Comparison of ENCODE assay signal across 21 cellular contexts in the genomic region with DNA sequence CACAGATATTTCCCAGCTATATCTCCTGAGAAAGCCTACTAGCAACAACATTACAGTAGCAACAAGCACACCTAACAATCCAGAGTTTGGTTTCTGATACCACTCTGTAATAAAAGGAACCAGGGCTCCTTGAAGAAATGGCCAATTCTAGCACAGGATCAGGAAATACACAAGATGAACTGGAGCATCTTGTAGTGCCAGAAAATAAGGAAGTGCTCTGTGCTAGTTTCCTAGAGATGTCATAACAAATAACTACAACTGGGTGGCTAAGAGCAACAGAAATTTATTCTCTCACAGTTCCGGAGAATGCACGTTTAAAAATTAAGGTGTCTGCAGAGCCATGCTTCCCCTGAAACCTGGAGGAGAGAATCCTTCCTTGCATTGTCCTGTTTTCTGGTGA.
"Had no signal": no experiment of that assay in that cellular context is flagged by ENCODE, and none has a peak within 500 bp of the region (broad histone marks: within the 10 kb centered on the region; RNA-seq: fewer than 3 reads in every experiment).

No MANE protein-coding gene starts in this region.

- FAIRE-seq: islet of Langerhans, kidney had no signal

- H3K4me3 Mint-ChIP-seq: immature natural killer cell; mesothelial cell of epicardium; naive B cell; natural killer cell; stimulated activated memory B cell treated with anti-CD40 and anti-IgM and Interleukin-4, amounts not matched to agents 10 μg/mL and 1 μg/mL and 100 μg/mL, for 72 hours; stimulated activated naive CD8-positive, alpha-beta T cell treated with anti-CD3 and anti-CD28 coated beads, Interleukin-15, amount 100 ng/mL, for 72 hours; type B pancreatic cell had no signal

- DNase-seq: immature natural killer cell; kidney; left ventricle myocardium inferior; mesendoderm; naive B cell; natural killer cell; ovary; right lobe of liver; stimulated activated CD4-positive, alpha-beta T cell treated with anti-CD3 and anti-CD28 coated beads, Interleukin-1b, Interleukin-23, amount 100 ng/mL, for 48 hours; stimulated activated CD4-positive, alpha-beta T cell treated with anti-CD3 and anti-CD28 coated beads, Interleukin-2, amount 100 ng/mL, for 48 hours; stimulated activated CD4-positive, alpha-beta T cell treated with anti-CD3 and anti-CD28 coated beads, Interleukin-4, amount 100 ng/mL, for 4 hours; stimulated activated CD8-positive, alpha-beta memory T cell treated with anti-CD3 and anti-CD28 coated beads, Interleukin-4, amount 100 ng/mL, for 48 hours; stimulated activated naive CD4-positive, alpha-beta T cell treated with Interleukin-2 at 50 U/mL for 16 hours; stimulated activated naive CD8-positive, alpha-beta T cell treated with anti-CD3 and anti-CD28 coated beads, Interleukin-15, amount 100 ng/mL, for 72 hours; substantia nigra; uterus had no signal

- H3K36me3 Mint-ChIP-seq: immature natural killer cell; mesothelial cell of epicardium; naive B cell; natural killer cell; stimulated activated memory B cell treated with anti-CD40 and anti-IgM and Interleukin-4, amounts not matched to agents 10 μg/mL and 1 μg/mL and 100 μg/mL, for 72 hours; type B pancreatic cell had no signal

- H3K9me3 Mint-ChIP-seq: immature natural killer cell; mesothelial cell of epicardium; naive B cell; natural killer cell; stimulated activated memory B cell treated with anti-CD40 and anti-IgM and Interleukin-4, amounts not matched to agents 10 μg/mL and 1 μg/mL and 100 μg/mL, for 72 hours; stimulated activated naive CD8-positive, alpha-beta T cell treated with anti-CD3 and anti-CD28 coated beads, Interleukin-15, amount 100 ng/mL, for 72 hours; type B pancreatic cell had no signal

- H3K4me1 Mint-ChIP-seq: immature natural killer cell; naive B cell; natural killer cell; stimulated activated memory B cell treated with anti-CD40 and anti-IgM and Interleukin-4, amounts not matched to agents 10 μg/mL and 1 μg/mL and 100 μg/mL, for 72 hours; stimulated activated naive CD8-positive, alpha-beta T cell treated with anti-CD3 and anti-CD28 coated beads, Interleukin-15, amount 100 ng/mL, for 72 hours had no signal

- H3K27ac Mint-ChIP-seq: immature natural killer cell; mesothelial cell of epicardium; naive B cell; natural killer cell; progenitor cell of endocrine pancreas; stimulated activated memory B cell treated with anti-CD40 and anti-IgM and Interleukin-4, amounts not matched to agents 10 μg/mL and 1 μg/mL and 100 μg/mL, for 72 hours; type B pancreatic cell had no signal
